In the genomic region with DNA sequence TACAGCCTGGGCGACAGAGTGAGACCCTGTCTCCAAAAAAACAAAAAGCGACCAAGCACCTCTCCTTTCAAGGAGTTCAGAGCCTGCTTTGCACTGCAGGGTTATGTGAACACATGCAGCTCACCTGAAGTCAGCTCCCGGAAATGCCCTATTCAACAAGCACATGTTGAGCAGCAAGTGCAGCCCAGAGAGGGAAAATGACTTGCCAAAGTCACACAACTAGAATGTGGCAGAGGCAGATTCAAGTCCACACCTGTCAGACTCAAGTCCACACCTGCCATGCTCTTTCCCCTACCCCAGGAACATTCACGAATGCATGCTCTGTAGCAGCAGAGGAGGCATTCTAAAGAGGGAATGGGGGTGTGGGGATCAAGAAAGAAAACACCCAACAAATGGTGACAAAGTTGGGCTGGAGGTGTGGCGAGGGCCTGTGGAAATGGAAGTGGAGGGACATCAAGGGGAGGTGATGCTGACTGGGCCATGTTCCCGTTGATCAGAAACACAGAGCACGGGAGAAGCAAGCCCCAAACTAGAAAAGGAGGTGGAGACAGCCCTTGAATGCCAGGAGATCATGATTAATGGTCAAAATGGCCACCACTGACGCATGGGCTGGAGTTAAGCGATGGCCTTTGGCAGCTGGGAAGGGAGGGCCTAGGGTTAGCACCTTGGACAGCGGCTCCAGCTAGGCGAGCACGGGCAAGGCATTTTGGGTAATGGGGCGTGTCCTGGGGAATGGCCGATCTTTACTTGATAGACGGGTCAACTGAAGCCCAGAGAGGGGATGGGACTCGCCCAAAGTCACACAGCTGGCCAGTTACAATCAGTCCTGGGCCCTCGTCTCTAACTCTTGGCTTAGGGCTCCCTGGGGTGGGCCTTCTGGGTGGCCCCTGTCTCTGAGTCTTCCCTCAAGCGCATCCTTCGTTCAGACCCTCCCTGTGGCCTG, we compare ENCODE assay signal across 8 cellular contexts. TPM values are rescaled to one million over a fixed set of nuclear protein-coding genes. Genes with fewer than 3 reads are reported as not detected.
A peak's percentile ranks its signal among the peaks of the same experiment; 100 is the strongest.
DNase-seq lines count a peak whose midpoint lies in the region; ATAC-seq lines count a peak whose summit lies in the region.

No MANE protein-coding gene starts in this region.

- POLR2A ChIA-PET in activated CD4-positive, alpha-beta memory T cell treated with anti-CD3 and anti-CD28 coated beads, Interleukin-2, amount 10 ng/mL, durations not matched to agents 7 days and 5 days (lab: Charles Lee) = no interaction called here

- peaks cover 13% of the 10 kb centered on the region for H3K4me1 Mint-ChIP-seq in activated CD4-positive, alpha-beta memory T cell treated with anti-CD3 and anti-CD28 coated beads, Interleukin-2, amount 10 ng/mL, durations not matched to agents 7 days and 5 days

- ATAC-seq in GM21528 (IDR thresholded peaks at IDR 0.05; ENCODE audit: low FRiP score, unreplicated experiment) = no peak
- no peak for ATAC-seq in HG03457 (IDR thresholded peaks at IDR 0.05; ENCODE audit: unreplicated experiment)
- no peak for ATAC-seq in HG03354 (IDR thresholded peaks at IDR 0.05; ENCODE audit: poor library complexity, severe bottlenecking, unreplicated experiment)

- H3K4me3 Mint-ChIP-seq in activated CD4-positive, alpha-beta memory T cell treated with anti-CD3 and anti-CD28 coated beads, Interleukin-2, amount 10 ng/mL, durations not matched to agents 7 days and 5 days = no peak overlapping the region

- peak; percentile 67 for DNase-seq in CD1c-positive myeloid dendritic cell (ENCODE audit: extremely low spot score)
- peak; percentile 67 for DNase-seq in HPDE6-E6E7 (ENCODE audit: extremely low spot score)
- peak; percentile 50 for DNase-seq in activated CD4-positive, alpha-beta memory T cell treated with anti-CD3 and anti-CD28 coated beads, Interleukin-2, amount 10 ng/mL, durations not matched to agents 7 days and 5 days
- DNase-seq in iris pigment epithelial cell (ENCODE audit: low read depth) = peak; percentile 68
- DNase-seq in central memory CD4-positive, alpha-beta T cell = no peak

- CTCF ChIA-PET in activated CD4-positive, alpha-beta memory T cell treated with anti-CD3 and anti-CD28 coated beads, Interleukin-2, amount 10 ng/mL, durations not matched to agents 7 days and 5 days (lab: Charles Lee) = interaction anchor here (1.0 to 1.1 kb wide), 2 partner anchors 10 to 13 kb away, joined by 3 read pairs; no protein-coding TSS in a partner anchor

- H3K36me3 Mint-ChIP-seq in activated CD4-positive, alpha-beta memory T cell treated with anti-CD3 and anti-CD28 coated beads, Interleukin-2, amount 10 ng/mL, durations not matched to agents 7 days and 5 days (ENCODE audit: low read depth) = no peaks in the 10 kb centered on the region

- H3K9me3 Mint-ChIP-seq in activated CD4-positive, alpha-beta memory T cell treated with anti-CD3 and anti-CD28 coated beads, Interleukin-2, amount 10 ng/mL, durations not matched to agents 7 days and 5 days = no peaks in the 10 kb centered on the region

- H3K27ac Mint-ChIP-seq in activated CD4-positive, alpha-beta memory T cell treated with anti-CD3 and anti-CD28 coated beads, Interleukin-2, amount 10 ng/mL, durations not matched to agents 7 days and 5 days = no peak overlapping the region

- H3K27me3 Mint-ChIP-seq in activated CD4-positive, alpha-beta memory T cell treated with anti-CD3 and anti-CD28 coated beads, Interleukin-2, amount 10 ng/mL, durations not matched to agents 7 days and 5 days = peaks cover 22% of the 10 kb centered on the region

RNA-seq across cellular contexts. Expression of a gene that starts 21.5 kb away (rescaled TPM):
- total RNA-seq in activated CD4-positive, alpha-beta memory T cell treated with anti-CD3 and anti-CD28 coated beads, Interleukin-2, amount 10 ng/mL, durations not matched to agents 7 days and 5 days = under 1 TPM in 1 of 2 experiments, not detected in 1; 0.15 TPM
